1 cellular context compared by ENCODE assay signal in the genomic region with DNA sequence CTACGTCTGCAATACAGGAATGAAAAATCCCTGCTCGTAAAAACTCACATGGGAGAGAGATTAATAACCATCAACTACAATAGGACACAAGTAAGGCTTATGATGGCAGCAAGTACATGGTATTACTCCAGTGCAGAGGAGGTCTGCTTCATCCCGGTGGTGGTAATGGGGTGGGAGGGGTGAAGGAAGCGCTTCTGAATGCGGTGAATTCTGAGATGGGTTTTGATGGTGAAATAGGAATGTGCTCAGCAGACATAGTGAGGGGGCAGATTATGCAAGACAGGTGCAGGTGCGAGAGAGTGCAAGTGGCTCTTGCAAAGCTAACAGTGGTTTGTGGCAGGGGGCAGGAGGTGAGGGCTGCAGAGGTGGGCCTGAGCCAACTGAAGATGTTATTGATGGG.
TF ChIP-seq lines count a peak whose summit lies in the region.

No MANE protein-coding gene starts in this region.

TF ChIP-seq in IMR-90, 13 proteins besides CTCF, POLR2A, EP300 and RAD21 (continued from another document):
- TF ChIP-seq ELK1 (IDR thresholded peaks at IDR 0.05; ENCODE audit: borderline replicate concordance, low read depth, low read length) (no peak), CEBPB (IDR thresholded peaks at IDR 0.05; ENCODE audit: low read depth, low read length) (no peak), MAZ (IDR thresholded peaks at IDR 0.05; ENCODE audit: borderline replicate concordance, low read depth, low read length) (no peak), SMC3 (IDR thresholded peaks at IDR 0.05; ENCODE audit: low read depth, low read length) (no peak), CHD1 (IDR thresholded peaks at IDR 0.05; ENCODE audit: low read depth, low read length) (no peak), MXI1 (IDR thresholded peaks at IDR 0.05; ENCODE audit: borderline replicate concordance, low read depth, low read length) (no peak), RFX5 (IDR thresholded peaks at IDR 0.05; ENCODE audit: low read depth, low read length) (no peak), BHLHE40 (IDR thresholded peaks at IDR 0.05; ENCODE audit: low read depth, low read length) (no peak)
